8 cellular contexts compared by ENCODE assay signal in genomic region chr22:26484360-26484706, GRCh38. TPM values are rescaled to one million over a fixed set of nuclear protein-coding genes. Genes with fewer than 3 reads are reported as not detected.
DNase-seq lines count a peak whose midpoint lies in the region; ATAC-seq and TF ChIP-seq lines count a peak whose summit lies in the region.

No MANE protein-coding gene starts in this region.

- H3K27ac ChIP-seq in dorsolateral prefrontal cortex = peak overlapping the region in 50 of 59 donors; percentile 84 to 99 (median 96)
- H3K27ac ChIP-seq in neuronal stem cell (replicated peaks; ENCODE audit: low read length) = no peak overlapping the region

- no peak overlapping the region for H2BK12ac ChIP-seq in neuronal stem cell (ENCODE audit: low read length)

- no peak overlapping the region for H3K9ac ChIP-seq in neuronal stem cell (ENCODE audit: low read depth, low read length, poor library complexity)

- H3K9me3 ChIP-seq in Caco-2 = no peaks in the 10 kb centered on the region
- H3K9me3 ChIP-seq in neuronal stem cell (replicated peaks in 1 of 2; ENCODE audit: control insufficient read depth in 2 of 2, insufficient read depth in 1 of 2, low read depth in 1 of 2, low read length in 2 of 2) = no peaks in the 10 kb centered on the region

- H3K4me2 ChIP-seq in neuronal stem cell (ENCODE audit: insufficient read depth, low read length, poor library complexity, severe bottlenecking) = peak overlapping the region; percentile 42

- peaks cover 10% of the 10 kb centered on the region; the same call in 1 of the 2 replicates for H3K4me1 ChIP-seq in Caco-2
- peaks cover 8 to 14% of the 10 kb centered on the region in 2 donors for H3K4me1 ChIP-seq in neuronal stem cell (ENCODE audit: control insufficient read depth in 2 of 2, insufficient read depth in 1 of 2, low read depth in 1 of 2, low read length in 2 of 2)

- intact Hi-C loops in Caco-2 (cut with micrococcal nuclease; ENCODE audit: unreplicated experiment) (no loop called here), dorsolateral prefrontal cortex (cut with DNase I) (loop anchor here (5.0 kb wide), 2 partner anchors 52 to 57 kb away; partner anchors contain the start of gene ASPHD2 (in 1 of the 2))

- no peak overlapping the region for H3K4ac ChIP-seq in neuronal stem cell (ENCODE audit: low read length)

- POLR2A ChIA-PET in Caco-2 (lab: Charles Lee) = interaction anchor here (1.7 kb wide), 1 partner anchor 28 kb away, joined by 13 read pairs; the partner anchor contains the start of gene TFIP11

- peaks cover 5% of the 10 kb centered on the region for H3K79me1 ChIP-seq in neuronal stem cell (ENCODE audit: low read depth, low read length)

- H2AFZ ChIP-seq in neuronal stem cell (ENCODE audit: low read length) = no peak overlapping the region

- peaks cover 36% of the 10 kb centered on the region for H3K36me3 Mint-ChIP-seq in Caco-2 (ENCODE audit: insufficient read depth, unreplicated experiment)

- peak overlapping the region; percentile 98 for H3K4me3 Mint-ChIP-seq in Caco-2 (ENCODE audit: unreplicated experiment)

- no CpG with 5 or more reads among the region's 6 CpGs for WGBS in neuronal stem cell (ENCODE audit: extremely low coverage in 2 of 2, insufficient read length in 2 of 2, insufficient replicate concordance in 1 of 2), 2 donors

- H3K14ac ChIP-seq in neuronal stem cell (ENCODE audit: low read length) = no peak overlapping the region

- H3K18ac ChIP-seq in neuronal stem cell (ENCODE audit: low read length) = no peak overlapping the region

- H2BK15ac ChIP-seq in neuronal stem cell (ENCODE audit: low read length) = no peak overlapping the region

- TSS peak; percentile 53 for BruUV-seq in Caco-2 (replicated peaks; lab: Mats Ljungman, UMichigan)

- TF ChIP-seq CTCF in Caco-2 (IDR thresholded peaks at IDR 0.05; ENCODE audit: insufficient read depth in 1 of 2, low read depth in 1 of 2, low read length in 1 of 2, severe bottlenecking in 1 of 2, unreplicated experiment in 1 of 2) (no peak), dorsolateral prefrontal cortex (IDR thresholded peaks at IDR 0.05 in 54 of 56, conservative IDR thresholded peaks at IDR 0.05 in 2 of 56; ENCODE audit: low read depth in 1 of 56, partially characterized antibody in 56 of 56) (no peak)

- no peak overlapping the region for H2BK5ac ChIP-seq in neuronal stem cell (ENCODE audit: low read length)

- no peak overlapping the region for H4K91ac ChIP-seq in neuronal stem cell (ENCODE audit: low read depth, low read length, poor library complexity)

- H3K4me1 Mint-ChIP-seq in Caco-2 (ENCODE audit: low read depth, unreplicated experiment) = peaks cover 30% of the 10 kb centered on the region

- H3K9me3 Mint-ChIP-seq in Caco-2 (ENCODE audit: unreplicated experiment) = no peaks in the 10 kb centered on the region

- no peak for DNase-seq in Caco-2
- DNase-seq in NAMALWA (ENCODE audit: low spot score) = peak; percentile 91
- DNase-seq in dorsolateral prefrontal cortex = no peak
- no peak for DNase-seq in neuronal stem cell (ENCODE audit: low spot score)
- DNase-seq in NCI-H446 treated with DMSO at 0.1 percent for 48 hours (lab: John Stamatoyannopoulos, UW) = no peak
- no peak for DNase-seq in dedifferentiated amniotic fluid mesenchymal stem cell (ENCODE audit: extremely low spot score)
- no peak for DNase-seq in stimulated activated CD8-positive, alpha-beta memory T cell treated with anti-CD3 and anti-CD28 coated beads, Interleukin-4, amount 100 ng/mL, for 48 hours

- no peak overlapping the region for H3K23ac ChIP-seq in neuronal stem cell (ENCODE audit: low read depth, low read length, poor library complexity)

- H3K4me3 ChIP-seq in Caco-2 (ENCODE audit: low read depth, low read length) (peak overlapping the region; percentile 82), dorsolateral prefrontal cortex (peak overlapping the region; percentile 72 to 100 (median 98)), neuronal stem cell (ENCODE audit: low read length in 2 of 2) (peak overlapping the region; percentile 82 to 87)

- H3K27me3 ChIP-seq in Caco-2 (replicated peaks; ENCODE audit: control insufficient read depth, insufficient read depth, low read length) (no peaks in the 10 kb centered on the region), dorsolateral prefrontal cortex (no peaks in the 10 kb centered on the region), neuronal stem cell (ENCODE audit: control insufficient read depth in 3 of 3, insufficient read depth in 3 of 3, low read depth in 1 of 3, low read length in 3 of 3) (no peaks in the 10 kb centered on the region)

- H3K27me3 Mint-ChIP-seq in Caco-2 (ENCODE audit: insufficient read depth, unreplicated experiment) = no peaks in the 10 kb centered on the region

- peaks cover 1% of the 10 kb centered on the region for H3K36me3 ChIP-seq in Caco-2 (ENCODE audit: control insufficient read depth, insufficient read depth, low read length)
- H3K36me3 ChIP-seq in neuronal stem cell (replicated peaks in 1 of 2; ENCODE audit: control insufficient read depth in 2 of 2, insufficient read depth in 2 of 2, low read length in 2 of 2) = peaks cover 10 to 65% of the 10 kb centered on the region in 2 donors

- CTCF ChIA-PET in Caco-2 (lab: Charles Lee) = interaction anchor here (1.3 kb wide), 1 partner anchor 119 kb away, joined by 6 read pairs; no protein-coding TSS in a partner anchor

- ATAC-seq in HG03280 (IDR thresholded peaks at IDR 0.05; ENCODE audit: unreplicated experiment) = no peak

- H2AK5ac ChIP-seq in neuronal stem cell (ENCODE audit: low read depth, low read length) = no peak overlapping the region

- H3K27ac Mint-ChIP-seq in Caco-2 (ENCODE audit: unreplicated experiment) = peak overlapping the region; percentile 96

- H2BK120ac ChIP-seq in neuronal stem cell (ENCODE audit: low read depth, low read length) = no peak overlapping the region

- no peak overlapping the region for H4K8ac ChIP-seq in neuronal stem cell (ENCODE audit: low read depth, low read length)

RNA-seq across cellular contexts. Expression of gene SRRD, which starts 0.7 kb away (rescaled TPM):
- total RNA-seq in Caco-2 (2022) (19.0 and 21.8 TPM in 2 replicates), dorsolateral prefrontal cortex (10 to 100 TPM; 15.0 to 37.8 (median 23.3) TPM)
- polyA plus RNA-seq in neuronal stem cell (2013, experiment 1 of 2) = 11.3 TPM
- polyA plus RNA-seq in neuronal stem cell (2013, experiment 2 of 2) = 11.1 TPM

RNA-seq across cellular contexts. Expression of gene HPS4, which starts 0.8 kb away (rescaled TPM):
- total RNA-seq in Caco-2 (2022) (35.1 and 36.6 TPM in 2 replicates), dorsolateral prefrontal cortex (10 to 100 TPM; 31.0 to 59.1 (median 45.3) TPM)
- 29.8 TPM for polyA plus RNA-seq in neuronal stem cell (2013, experiment 1 of 2)
- polyA plus RNA-seq in neuronal stem cell (2013, experiment 2 of 2) = 30.4 TPM

RNA-seq across cellular contexts. Expression of gene TFIP11, which starts 27.9 kb away (rescaled TPM):
- total RNA-seq in Caco-2 (2022) (27.4 and 27.7 TPM in 2 replicates), dorsolateral prefrontal cortex (10 to 100 TPM; 27.4 to 51.0 (median 35.3) TPM)
- 10.5 TPM for polyA plus RNA-seq in neuronal stem cell (2013, experiment 1 of 2)
- polyA plus RNA-seq in neuronal stem cell (2013, experiment 2 of 2) = 10.7 TPM

RNA-seq across cellular contexts. Expression of gene ASPHD2, which starts 55.3 kb away (rescaled TPM):
- total RNA-seq in Caco-2 (2022) = not detected in 2 replicates
- 10 to 100 TPM in 111 of 120 experiments, 1 to 10 TPM in 9; 4.8 to 24.5 (median 15.5) TPM for total RNA-seq in dorsolateral prefrontal cortex
- 11.5 TPM for polyA plus RNA-seq in neuronal stem cell (2013, experiment 1 of 2)
- 11.4 TPM for polyA plus RNA-seq in neuronal stem cell (2013, experiment 2 of 2)
